20 cellular contexts compared by ENCODE assay signal in the genomic region with DNA sequence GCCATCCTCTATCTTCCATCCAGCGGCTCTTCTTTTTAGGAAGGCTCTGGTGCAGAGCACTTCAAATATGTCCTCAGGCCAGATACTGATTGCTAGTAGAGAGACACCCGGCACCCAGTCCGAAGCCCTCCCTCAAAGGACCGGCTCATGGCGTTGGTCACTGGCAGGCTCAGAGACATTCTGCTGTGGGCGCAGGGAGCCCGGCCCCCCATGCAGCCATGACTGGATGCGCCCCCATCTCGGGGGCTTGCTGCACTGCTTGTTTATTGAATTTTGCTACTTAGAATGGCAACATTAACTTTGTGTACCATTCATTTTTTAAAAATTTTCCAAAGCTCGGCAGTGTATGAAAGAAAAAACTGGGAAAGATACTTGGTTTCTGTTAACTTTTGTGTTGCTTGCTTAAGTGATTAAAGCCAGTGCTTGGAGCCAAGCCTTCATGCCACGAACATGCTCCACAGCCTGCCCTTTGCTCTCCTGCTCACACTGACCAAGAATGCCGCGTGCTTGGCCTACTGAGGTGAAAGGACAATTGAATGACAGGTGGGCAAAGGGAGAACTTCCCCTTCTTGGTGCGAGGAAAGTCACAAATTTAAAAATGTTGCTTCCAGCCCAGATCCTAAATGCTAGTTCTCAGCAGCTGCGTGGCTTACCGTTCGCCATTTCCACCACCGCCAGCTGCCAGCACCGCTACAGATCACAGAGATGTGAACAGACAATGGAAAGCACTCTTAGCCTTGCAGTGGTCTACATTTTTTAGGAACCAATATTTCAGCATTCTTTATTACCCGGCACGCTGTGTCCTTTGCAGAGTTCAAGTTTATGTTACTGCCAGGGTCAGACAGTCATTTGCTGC.
"Had no signal": no experiment of that assay in that cellular context is flagged by ENCODE, and none has a peak within 500 bp of the region (broad histone marks: within the 10 kb centered on the region; RNA-seq: fewer than 3 reads in every experiment).

No MANE protein-coding gene starts in this region.

- H3K27ac Mint-ChIP-seq: activated CD4-positive, alpha-beta T cell treated with anti-CD3 and anti-CD28 coated beads for 36 hours; activated naive CD8-positive, alpha-beta T cell treated with anti-CD3 and anti-CD28 coated beads for 36 hours; neural progenitor cell; WTC11 had no signal

- H3K36me3 ChIP-seq: neural progenitor cell, ovary had no signal

- H3K27ac ChIP-seq: coronary artery, heart right ventricle, left lung, neural progenitor cell, ovary, psoas muscle, right atrium auricular region, tibial artery had no signal

- H3K36me3 Mint-ChIP-seq: WTC11 had no signal

- H3K9me3 Mint-ChIP-seq: activated naive CD8-positive, alpha-beta T cell treated with anti-CD3 and anti-CD28 coated beads for 36 hours; naive thymus-derived CD4-positive, alpha-beta T cell; neural progenitor cell; T-cell; WTC11 had no signal

- H3K4me1 Mint-ChIP-seq: activated CD4-positive, alpha-beta T cell treated with anti-CD3 and anti-CD28 coated beads for 36 hours; activated naive CD8-positive, alpha-beta T cell treated with anti-CD3 and anti-CD28 coated beads for 36 hours; T-cell had no signal

- H3K9me3 ChIP-seq: heart right ventricle, left lung, ovary, psoas muscle, right atrium auricular region, tibial artery had no signal

- H3K4me3 Mint-ChIP-seq: activated CD4-positive, alpha-beta T cell treated with anti-CD3 and anti-CD28 coated beads for 36 hours; activated naive CD8-positive, alpha-beta T cell treated with anti-CD3 and anti-CD28 coated beads for 36 hours; naive thymus-derived CD4-positive, alpha-beta T cell; neural progenitor cell; T-cell; WTC11 had no signal

- ATAC-seq: activated CD4-positive, alpha-beta T cell treated with anti-CD3 and anti-CD28 coated beads for 36 hours; heart right ventricle; left lung; naive thymus-derived CD4-positive, alpha-beta T cell; psoas muscle; stimulated activated naive CD8-positive, alpha-beta T cell treated with anti-CD3 and anti-CD28 coated beads, Interleukin-15, Interleukin-2, amounts not matched to agents 100 U/mL and 50 U/mL, for 24 hours; T-cell; WTC11 had no signal

- H3K4me1 ChIP-seq: left lung, psoas muscle had no signal

- H3K27me3 Mint-ChIP-seq: activated CD4-positive, alpha-beta T cell treated with anti-CD3 and anti-CD28 coated beads for 36 hours; activated naive CD8-positive, alpha-beta T cell treated with anti-CD3 and anti-CD28 coated beads for 36 hours; naive thymus-derived CD4-positive, alpha-beta T cell; T-cell had no signal

- H3K4me3 ChIP-seq: coronary artery, heart right ventricle, left lung, neural progenitor cell, ovary, psoas muscle, right atrium auricular region, tibial artery had no signal

- DNase-seq: activated CD4-positive, alpha-beta T cell treated with anti-CD3 and anti-CD28 coated beads for 36 hours; activated CD4-positive, alpha-beta T cell treated with anti-CD3 and anti-CD28 coated beads, Interleukin-2, amount 50 U/mL, for 4 hours; activated naive CD4-positive, alpha-beta T cell treated with Interleukin-2 at 50 U/mL for 16 hours; activated naive CD8-positive, alpha-beta T cell treated with anti-CD3 and anti-CD28 coated beads for 36 hours; activated T-cell treated with anti-CD3 and anti-CD28 coated beads, Interleukin-2, amount 50 U/mL, for 48 hours; cerebellar nuclear complex; heart right ventricle; kidney; left lung; naive thymus-derived CD4-positive, alpha-beta T cell; ovary; psoas muscle; stimulated activated CD4-positive, alpha-beta T cell treated with anti-CD3 and anti-CD28 coated beads, Interleukin-4, amount 100 ng/mL, for 24 hours; stimulated activated naive CD8-positive, alpha-beta T cell treated with anti-CD3 and anti-CD28 coated beads, Interleukin-15, Interleukin-2, amounts not matched to agents 100 U/mL and 50 U/mL, for 24 hours; T-cell; tibial artery had no signal

- H3K27me3 ChIP-seq: heart right ventricle, left lung, neural progenitor cell, ovary, right atrium auricular region, tibial artery had no signal
